ENCODE assay signal across 26 cellular contexts in the genomic region with DNA sequence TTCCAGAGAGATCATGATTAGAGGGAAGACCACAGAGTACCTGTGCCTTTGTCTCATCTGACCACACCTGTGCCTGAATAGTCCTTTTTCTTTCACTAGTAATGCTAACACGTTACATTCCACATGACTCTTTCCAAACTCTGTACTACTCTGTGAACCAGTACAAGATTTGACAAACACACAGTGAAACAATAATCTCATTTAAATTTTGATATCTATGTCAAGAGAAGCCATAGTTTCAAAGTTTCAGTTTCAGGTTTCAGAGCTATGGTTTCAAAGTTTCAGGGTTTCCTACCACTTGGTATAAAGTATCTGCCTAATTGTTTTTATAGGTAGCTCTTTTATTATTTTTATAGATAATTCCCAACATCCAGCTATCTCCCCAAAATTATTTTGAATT.
DNase-seq lines count a peak whose midpoint lies in the region; ATAC-seq and TF ChIP-seq lines count a peak whose summit lies in the region.
"Had no signal": no experiment of that assay in that cellular context is flagged by ENCODE, and none has a peak within 500 bp of the region (broad histone marks: within the 10 kb centered on the region; RNA-seq: fewer than 3 reads in every experiment).

No MANE protein-coding gene starts in this region.

- H3F3A ChIP-seq in SK-N-SH (replicated peaks; ENCODE audit: insufficient read depth) = no peaks in the 10 kb centered on the region

- H3K27ac Mint-ChIP-seq in activated CD8-positive, alpha-beta T cell treated with anti-CD3 and anti-CD28 coated beads for 36 hours = no peak overlapping the region
- H3K27ac Mint-ChIP-seq: activated T-cell treated with anti-CD3 and anti-CD28 coated beads, Interleukin-2, amount 50 U/mL, for 24 hours; natural killer cell; T-cell had no signal

- no peaks in the 10 kb centered on the region for H3K9me3 ChIP-seq in SK-N-SH
- H3K9me3 ChIP-seq: heart left ventricle, stomach, thyroid gland, vagina had no signal

- H3K9me2 ChIP-seq in SK-N-SH = no peaks in the 10 kb centered on the region

- no peak overlapping the region for H2AFZ ChIP-seq in SK-N-SH (ENCODE audit: low read depth)

- no peaks in the 10 kb centered on the region for H3K36me3 ChIP-seq in SK-N-SH (replicated peaks in 1 of 2; ENCODE audit: control insufficient read depth in 1 of 2, insufficient read depth in 2 of 2, low read length in 1 of 2)
- H3K36me3 ChIP-seq: heart left ventricle, stomach, thyroid gland, vagina had no signal

- intact Hi-C loops in activated CD8-positive, alpha-beta T cell treated with anti-CD3 and anti-CD28 coated beads for 36 hours (cut with micrococcal nuclease) = no loop called here

- TF ChIP-seq CTCF in GM13977 (IDR thresholded peaks at IDR 0.05; ENCODE audit: extremely low read depth, insufficient read depth, missing control alignments) = no peak
- TF ChIP-seq CTCF in activated CD8-positive, alpha-beta T cell treated with anti-CD3 and anti-CD28 coated beads for 36 hours (IDR thresholded peaks at IDR 0.05) = no peak
- no peak for TF ChIP-seq CTCF in SK-N-SH (IDR thresholded peaks at IDR 0.05)

- ATAC-seq in GM18867 (IDR thresholded peaks at IDR 0.05; ENCODE audit: unreplicated experiment) = peak; percentile 68
- peak; percentile 65 for ATAC-seq in HG02938 (IDR thresholded peaks at IDR 0.05; ENCODE audit: unreplicated experiment)
- peak; percentile 77 for ATAC-seq in activated CD8-positive, alpha-beta T cell treated with anti-CD3 and anti-CD28 coated beads for 36 hours
- no peak for ATAC-seq in HG02763 (IDR thresholded peaks at IDR 0.05; ENCODE audit: unreplicated experiment)
- ATAC-seq: heart left ventricle, natural killer cell, T-cell had no signal

- POLR2A ChIA-PET in activated CD8-positive, alpha-beta T cell treated with anti-CD3 and anti-CD28 coated beads for 36 hours (lab: Charles Lee) = no interaction called here
- POLR2A ChIA-PET in SK-N-SH (lab: Yijun Ruan, JAX) = no interaction called here

- no peak for TF ChIP-seq EP300 in SK-N-SH (IDR thresholded peaks at IDR 0.05; ENCODE audit: borderline replicate concordance in 1 of 2, low read depth in 1 of 2, low read length in 1 of 2)

- peaks cover 37% of the 10 kb centered on the region for H3K4me1 Mint-ChIP-seq in activated CD8-positive, alpha-beta T cell treated with anti-CD3 and anti-CD28 coated beads for 36 hours (ENCODE audit: low read depth)

- no peak overlapping the region for H3K4me3 ChIP-seq in SK-N-SH (ENCODE audit: low read depth in 2 of 2, low read length in 1 of 2)
- H3K4me3 ChIP-seq: heart left ventricle, lung, stomach, thyroid gland, vagina had no signal

- H4K20me1 ChIP-seq in SK-N-SH (ENCODE audit: insufficient read depth) = no peaks in the 10 kb centered on the region

- H3K36me3 Mint-ChIP-seq in activated CD8-positive, alpha-beta T cell treated with anti-CD3 and anti-CD28 coated beads for 36 hours (ENCODE audit: low read depth) = no peaks in the 10 kb centered on the region
- H3K36me3 Mint-ChIP-seq: natural killer cell had no signal

- no peak overlapping the region for H3K27ac ChIP-seq in SK-N-SH (ENCODE audit: low read depth in 2 of 2, low read length in 1 of 2)
- H3K27ac ChIP-seq: heart left ventricle, stomach, thyroid gland, vagina had no signal

- 93% methylated on average over 1 of the region's 1 CpG for WGBS in SK-N-SH (ENCODE audit: low lambda C conversion rate)

- no peaks in the 10 kb centered on the region for H3K27me3 Mint-ChIP-seq in activated CD8-positive, alpha-beta T cell treated with anti-CD3 and anti-CD28 coated beads for 36 hours
- H3K27me3 Mint-ChIP-seq: activated T-cell treated with anti-CD3 and anti-CD28 coated beads, Interleukin-2, amount 50 U/mL, for 24 hours; T-cell had no signal

- no peak overlapping the region for H3K9ac ChIP-seq in SK-N-SH

- in situ Hi-C loops in GM13977 (cut with MboI; ENCODE audit: low pct_unique_long_range_greater_than_20kb, low sequenced_read_pairs, unreplicated experiment) = no loop called here

- H3K4me2 ChIP-seq in SK-N-SH = no peak overlapping the region

- H3K27me3 ChIP-seq in SK-N-SH (ENCODE audit: insufficient read depth) = no peaks in the 10 kb centered on the region
- H3K27me3 ChIP-seq: heart left ventricle, stomach, thyroid gland, vagina had no signal

- H3K4me1 ChIP-seq in SK-N-SH (ENCODE audit: control insufficient read depth in 1 of 2, insufficient read depth in 2 of 2, low read depth in 1 of 2, low read length in 1 of 2) = peaks cover 4 to 9% of the 10 kb centered on the region in 2 experiments; a peak in 3 of 4 replicates
- H3K4me1 ChIP-seq: thyroid gland had no signal

- CTCF ChIA-PET in activated CD8-positive, alpha-beta T cell treated with anti-CD3 and anti-CD28 coated beads for 36 hours (lab: Charles Lee) = no interaction called here
- CTCF ChIA-PET in SK-N-SH (lab: Yijun Ruan, JAX) = interaction anchor here (0.9 kb wide), 1 partner anchor 14 kb away, joined by 3 read pairs; no protein-coding TSS in a partner anchor

- DNase-seq in GM13977 (ENCODE audit: low spot score) = peak; percentile 12
- DNase-seq in activated CD8-positive, alpha-beta T cell treated with anti-CD3 and anti-CD28 coated beads for 36 hours = no peak
- DNase-seq in NCI-H748 (lab: John Stamatoyannopoulos, UW; ENCODE audit: unreplicated experiment) = no peak
- DNase-seq in NCI-H2227 treated with DMSO at 0.1 percent for 48 hours (lab: John Stamatoyannopoulos, UW) = no peak
- no peak for DNase-seq in SK-N-SH
- DNase-seq: activated T-cell treated with anti-CD3 and anti-CD28 coated beads, Interleukin-2, amount 50 U/mL, for 24 hours; C1 segment of cervical spinal cord; DMS79; foreskin fibroblast; GDM1; HCEC 1CT; heart left ventricle; kidney glomerular epithelial cell; natural killer cell; NCI-H1048; NCI-H1694; NCI-H2171; NCI-H524; stomach; T-cell; thyroid gland had no signal

- H3K4me3 Mint-ChIP-seq in activated CD8-positive, alpha-beta T cell treated with anti-CD3 and anti-CD28 coated beads for 36 hours = no peak overlapping the region
- H3K4me3 Mint-ChIP-seq: activated T-cell treated with anti-CD3 and anti-CD28 coated beads, Interleukin-2, amount 50 U/mL, for 24 hours; natural killer cell; T-cell had no signal

- no peaks in the 10 kb centered on the region; the same call in 1 of the 2 replicates for H3K79me2 ChIP-seq in SK-N-SH (ENCODE audit: insufficient read depth)

- TF ChIP-seq RAD21 in SK-N-SH (IDR thresholded peaks at IDR 0.05; ENCODE audit: low read length) = no peak

- H3K9me3 Mint-ChIP-seq in activated CD8-positive, alpha-beta T cell treated with anti-CD3 and anti-CD28 coated beads for 36 hours = no peaks in the 10 kb centered on the region
- H3K9me3 Mint-ChIP-seq: activated T-cell treated with anti-CD3 and anti-CD28 coated beads, Interleukin-2, amount 50 U/mL, for 24 hours; natural killer cell; T-cell had no signal

TF ChIP-seq in SK-N-SH, 30 proteins besides CTCF, POLR2A, EP300 and RAD21 (continues in another document):
- TF ChIP-seq, protein P1, sequence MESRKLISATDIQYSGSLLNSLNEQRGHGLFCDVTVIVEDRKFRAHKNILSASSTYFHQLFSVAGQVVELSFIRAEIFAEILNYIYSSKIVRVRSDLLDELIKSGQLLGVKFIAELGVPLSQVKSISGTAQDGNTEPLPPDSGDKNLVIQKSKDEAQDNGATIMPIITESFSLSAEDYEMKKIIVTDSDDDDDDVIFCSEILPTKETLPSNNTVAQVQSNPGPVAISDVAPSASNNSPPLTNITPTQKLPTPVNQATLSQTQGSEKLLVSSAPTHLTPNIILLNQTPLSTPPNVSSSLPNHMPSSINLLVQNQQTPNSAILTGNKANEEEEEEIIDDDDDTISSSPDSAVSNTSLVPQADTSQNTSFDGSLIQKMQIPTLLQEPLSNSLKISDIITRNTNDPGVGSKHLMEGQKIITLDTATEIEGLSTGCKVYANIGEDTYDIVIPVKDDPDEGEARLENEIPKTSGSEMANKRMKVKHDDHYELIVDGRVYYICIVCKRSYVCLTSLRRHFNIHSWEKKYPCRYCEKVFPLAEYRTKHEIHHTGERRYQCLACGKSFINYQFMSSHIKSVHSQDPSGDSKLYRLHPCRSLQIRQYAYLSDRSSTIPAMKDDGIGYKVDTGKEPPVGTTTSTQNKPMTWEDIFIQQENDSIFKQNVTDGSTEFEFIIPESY (IDR thresholded peaks at IDR 0.05; ENCODE audit: borderline replicate concordance, low read depth) = no peak
- TF ChIP-seq FOXJ3 (CRISPR knock-in tag; IDR thresholded peaks at IDR 0.05) (no peak), RFX5 (IDR thresholded peaks at IDR 0.05; ENCODE audit: low read length) (no peak), NRF1 (IDR thresholded peaks at IDR 0.05; ENCODE audit: low read depth, low read length) (no peak), NFIC (IDR thresholded peaks at IDR 0.05; ENCODE audit: borderline replicate concordance) (no peak), RXRA (IDR thresholded peaks at IDR 0.05; ENCODE audit: borderline replicate concordance, low read depth) (no peak), TCF12 (IDR thresholded peaks at IDR 0.05) (no peak), CHD2 (IDR thresholded peaks at IDR 0.05; ENCODE audit: low read length, partially characterized antibody) (no peak), MXI1 (IDR thresholded peaks at IDR 0.05; ENCODE audit: low read depth, low read length) (no peak), ELF1 (IDR thresholded peaks at IDR 0.05) (no peak)
- TF ChIP-seq, protein P2, sequence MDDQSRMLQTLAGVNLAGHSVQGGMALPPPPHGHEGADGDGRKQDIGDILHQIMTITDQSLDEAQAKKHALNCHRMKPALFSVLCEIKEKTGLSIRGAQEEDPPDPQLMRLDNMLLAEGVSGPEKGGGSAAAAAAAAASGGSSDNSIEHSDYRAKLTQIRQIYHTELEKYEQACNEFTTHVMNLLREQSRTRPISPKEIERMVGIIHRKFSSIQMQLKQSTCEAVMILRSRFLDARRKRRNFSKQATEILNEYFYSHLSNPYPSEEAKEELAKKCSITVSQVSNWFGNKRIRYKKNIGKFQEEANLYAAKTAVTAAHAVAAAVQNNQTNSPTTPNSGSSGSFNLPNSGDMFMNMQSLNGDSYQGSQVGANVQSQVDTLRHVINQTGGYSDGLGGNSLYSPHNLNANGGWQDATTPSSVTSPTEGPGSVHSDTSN (IDR thresholded peaks at IDR 0.05) = no peak
- TF ChIP-seq, protein P3, sequence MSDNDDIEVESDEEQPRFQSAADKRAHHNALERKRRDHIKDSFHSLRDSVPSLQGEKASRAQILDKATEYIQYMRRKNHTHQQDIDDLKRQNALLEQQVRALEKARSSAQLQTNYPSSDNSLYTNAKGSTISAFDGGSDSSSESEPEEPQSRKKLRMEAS (IDR thresholded peaks at IDR 0.05; ENCODE audit: low read depth) = no peak
